12 cellular contexts compared by ENCODE assay signal in the genomic region with DNA sequence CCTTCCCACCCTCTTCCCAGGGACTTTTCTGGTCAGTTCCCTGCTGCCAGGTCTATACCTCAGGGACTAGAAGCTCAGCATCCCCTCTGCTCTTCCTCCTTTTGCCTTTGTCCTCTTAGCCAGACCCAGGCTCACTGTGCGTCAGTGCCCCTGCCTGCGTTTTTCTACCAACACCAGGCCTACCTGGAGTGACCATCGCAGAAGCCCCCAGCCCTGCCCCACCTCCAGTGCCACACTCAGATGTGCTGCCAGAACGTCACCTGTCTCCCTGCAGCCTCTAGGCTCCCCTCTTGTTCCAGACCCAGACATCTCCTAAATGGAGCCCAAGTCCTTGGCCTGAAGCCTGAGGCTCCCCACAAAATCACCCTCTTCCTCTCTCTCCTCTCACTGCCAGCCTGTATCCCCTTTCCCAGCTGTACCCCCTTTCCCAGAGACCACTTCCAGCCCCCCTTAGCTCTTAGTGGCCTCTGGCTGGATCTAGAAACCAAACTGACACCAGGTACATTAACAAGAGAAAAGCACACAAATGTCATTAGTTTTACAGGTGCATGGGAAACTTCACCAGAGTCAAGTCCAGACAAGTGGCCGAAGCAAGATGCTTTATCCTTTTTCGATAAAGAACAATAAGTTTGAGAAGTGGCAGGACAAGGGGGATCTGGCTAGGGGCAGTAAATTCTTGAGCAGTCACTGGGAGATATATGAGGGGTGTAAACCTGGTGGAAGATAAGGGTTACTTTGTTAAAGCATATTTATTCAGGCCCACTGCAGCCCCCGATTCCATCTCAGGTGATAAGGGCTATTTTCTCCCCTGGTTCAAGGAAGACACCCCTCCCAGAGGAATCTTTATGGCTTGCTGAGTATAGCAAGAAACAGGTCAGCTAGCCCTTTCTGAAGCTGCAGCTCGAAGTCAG.
A peak's percentile ranks its signal among the peaks of the same experiment; 100 is the strongest.
DNase-seq lines count a peak whose midpoint lies in the region; ATAC-seq and TF ChIP-seq lines count a peak whose summit lies in the region.
"Had no signal": no experiment of that assay in that cellular context is flagged by ENCODE, and none has a peak within 500 bp of the region (broad histone marks: within the 10 kb centered on the region; RNA-seq: fewer than 3 reads in every experiment).

No MANE protein-coding gene starts in this region.

- peak overlapping the region; percentile 25; the same call in 1 of the 2 replicates for H3K4me2 ChIP-seq in KMS-11

- no peaks in the 10 kb centered on the region for H3K27me3 ChIP-seq in CD8-positive, alpha-beta memory T cell (ENCODE audit: insufficient read depth, low read length, poor library complexity, severe bottlenecking)
- no peaks in the 10 kb centered on the region for H3K27me3 ChIP-seq in KMS-11 (ENCODE audit: insufficient read depth, low read depth)
- H3K27me3 ChIP-seq: testis had no signal

- no peaks in the 10 kb centered on the region for H3K9me3 Mint-ChIP-seq in CD8-positive, alpha-beta memory T cell
- H3K9me3 Mint-ChIP-seq in brain, result peaks cover 0 to 15% (median 3%) of the 10 kb centered on the region in 5 experiments
- H3K9me3 Mint-ChIP-seq in naive thymus-derived CD8-positive, alpha-beta T cell, result no peaks in the 10 kb centered on the region

- peak overlapping the region in 6 of 7 donors; percentile 20 to 85 (median 48) for H3K4me3 Mint-ChIP-seq in CD8-positive, alpha-beta memory T cell
- peak overlapping the region in 4 of 5 experiments; percentile 22 to 70 (median 64) for H3K4me3 Mint-ChIP-seq in brain
- peak overlapping the region; percentile 39 to 87 (median 74) for H3K4me3 Mint-ChIP-seq in naive thymus-derived CD8-positive, alpha-beta T cell

- POLR2A ChIA-PET in CD8-positive, alpha-beta memory T cell (lab: Charles Lee), result no interaction called here
- POLR2A ChIA-PET in naive thymus-derived CD8-positive, alpha-beta T cell (lab: Charles Lee), result interaction anchor here (0.6 to 3.1 kb wide), 7 partner anchors 10 to 101 kb away, joined by 3 to 29 read pairs (median 8); partner anchors contain the start of gene BCR

- CTCF ChIA-PET in CD8-positive, alpha-beta memory T cell (lab: Charles Lee), result interaction anchor here (1.9 to 2.5 kb wide), 3 partner anchors 43 to 68 kb away, joined by 5 to 15 read pairs (median 6); partner anchors contain the start of gene BCR

- peaks cover 68 to 94% (median 73%) of the 10 kb centered on the region in 3 donors for H3K4me1 Mint-ChIP-seq in CD8-positive, alpha-beta memory T cell
- H3K4me1 Mint-ChIP-seq in brain, result peaks cover 73% of the 10 kb centered on the region
- peaks cover 48 to 90% (median 81%) of the 10 kb centered on the region in 4 donors for H3K4me1 Mint-ChIP-seq in naive thymus-derived CD8-positive, alpha-beta T cell

- DNase-seq in CD8-positive, alpha-beta memory T cell, result no peak
- no peak for DNase-seq in naive thymus-derived CD8-positive, alpha-beta T cell
- DNase-seq in activated effector memory CD4-positive, alpha-beta T cell treated with Interleukin-2 at 50 U/mL for 16 hours, result no peak
- no peak for DNase-seq in NCI-H526 treated with DMSO at 0.1 percent for 48 hours (lab: John Stamatoyannopoulos, UW)
- DNase-seq in anterior cingulate cortex (lab: John Stamatoyannopoulos, UW), result no peak
- DNase-seq: amygdala, lower lobe of right lung, NCI-H1105 treated with DMSO at 0.1 percent for 48 hours, testis had no signal

- peaks cover 6% of the 10 kb centered on the region for H3K36me3 ChIP-seq in CD8-positive, alpha-beta memory T cell (ENCODE audit: insufficient read depth, low read length)
- H3K36me3 ChIP-seq in KMS-11 (ENCODE audit: insufficient read depth), result no peaks in the 10 kb centered on the region
- H3K36me3 ChIP-seq: lower lobe of right lung had no signal

- peaks cover 97% of the 10 kb centered on the region for H3K79me2 ChIP-seq in KMS-11 (ENCODE audit: insufficient read depth, low read depth)

- peaks cover 0 to 5% (median 0%) of the 10 kb centered on the region in 3 donors for H3K36me3 Mint-ChIP-seq in CD8-positive, alpha-beta memory T cell
- peaks cover 26% of the 10 kb centered on the region for H3K36me3 Mint-ChIP-seq in brain
- no peaks in the 10 kb centered on the region for H3K36me3 Mint-ChIP-seq in naive thymus-derived CD8-positive, alpha-beta T cell

- H3K27ac Mint-ChIP-seq in CD8-positive, alpha-beta memory T cell, result peak overlapping the region; percentile 82 to 97 (median 94)
- peak overlapping the region; percentile 74 to 94 (median 82) for H3K27ac Mint-ChIP-seq in brain
- peak overlapping the region; percentile 93 to 99 (median 97) for H3K27ac Mint-ChIP-seq in naive thymus-derived CD8-positive, alpha-beta T cell

- H4K20me1 ChIP-seq in KMS-11 (ENCODE audit: insufficient read depth), result peaks cover 44% of the 10 kb centered on the region

- peaks cover 63% of the 10 kb centered on the region for H3K4me1 ChIP-seq in CD8-positive, alpha-beta memory T cell (ENCODE audit: insufficient read depth, low read length)
- H3K4me1 ChIP-seq in KMS-11 (ENCODE audit: low read depth, poor library complexity, severe bottlenecking), result peaks cover 74% of the 10 kb centered on the region

- H3K9me3 ChIP-seq in CD8-positive, alpha-beta memory T cell (ENCODE audit: low read length), result no peaks in the 10 kb centered on the region
- H3K9me3 ChIP-seq: lower lobe of right lung, testis had no signal

- no peaks in the 10 kb centered on the region for H3K27me3 Mint-ChIP-seq in CD8-positive, alpha-beta memory T cell
- H3K27me3 Mint-ChIP-seq in brain, result no peaks in the 10 kb centered on the region
- H3K27me3 Mint-ChIP-seq in naive thymus-derived CD8-positive, alpha-beta T cell, result no peaks in the 10 kb centered on the region

- H3K4me3 ChIP-seq in CD8-positive, alpha-beta memory T cell (ENCODE audit: low read length), result no peak overlapping the region
- no peak overlapping the region for H3K4me3 ChIP-seq in KMS-11 (IDR thresholded peaks at IDR 0.05; ENCODE audit: insufficient read depth, low read depth, low read length)
- H3K4me3 ChIP-seq: lower lobe of right lung, testis had no signal

- TF ChIP-seq CTCF in KMS-11 (conservative IDR thresholded peaks at IDR 0.05; ENCODE audit: low read depth, low read length) (no peak), brain (conservative IDR thresholded peaks at IDR 0.05) (no peak)

- no peak overlapping the region for H2AFZ ChIP-seq in KMS-11 (ENCODE audit: low read depth)

- peak overlapping the region; percentile 52 for H3K27ac ChIP-seq in CD8-positive, alpha-beta memory T cell (ENCODE audit: low read depth, low read length)
- no peak overlapping the region for H3K27ac ChIP-seq in KMS-11
- H3K27ac ChIP-seq: lower lobe of right lung, testis had no signal

- ATAC-seq in naive thymus-derived CD8-positive, alpha-beta T cell, result no peak
- ATAC-seq in HG02938 (IDR thresholded peaks at IDR 0.05; ENCODE audit: unreplicated experiment), result no peak

- H3K9ac ChIP-seq in KMS-11, result no peak overlapping the region
